27 cellular contexts compared by ENCODE assay signal in the genomic region with DNA sequence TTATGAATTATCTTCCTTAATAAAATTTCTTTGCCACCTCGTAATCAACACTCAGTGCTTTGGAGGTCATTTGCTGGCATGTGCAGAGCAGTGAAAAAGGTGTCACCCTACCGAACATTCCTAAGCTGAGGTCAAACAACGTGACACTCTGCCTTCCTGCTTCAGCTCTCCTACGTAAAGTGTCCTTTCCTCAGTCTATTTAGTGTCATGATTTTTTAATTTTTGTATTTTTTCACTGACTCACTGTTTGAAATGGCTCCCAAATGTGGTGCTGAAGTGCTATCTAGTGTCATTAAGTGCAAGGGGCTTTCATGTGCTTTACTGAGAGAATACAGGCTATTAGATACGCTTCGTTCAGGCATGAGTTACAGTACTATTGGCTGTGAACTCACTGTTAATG.
"Had no signal": no experiment of that assay in that cellular context is flagged by ENCODE, and none has a peak within 500 bp of the region (broad histone marks: within the 10 kb centered on the region; RNA-seq: fewer than 3 reads in every experiment).

No MANE protein-coding gene starts in this region.

- H3K9me3 ChIP-seq: ascending aorta, breast epithelium, colonic mucosa had no signal

- H3K4me1 Mint-ChIP-seq: activated CD4-positive, alpha-beta memory T cell treated with anti-CD3 and anti-CD28 coated beads, Interleukin-2, amount 10 ng/mL, durations not matched to agents 7 days and 5 days had no signal

- H3K4me3 Mint-ChIP-seq: activated CD4-positive, alpha-beta memory T cell treated with anti-CD3 and anti-CD28 coated beads, Interleukin-2, amount 10 ng/mL, durations not matched to agents 7 days and 5 days; activated CD4-positive, alpha-beta T cell treated with anti-CD3 and anti-CD28 coated beads, Interleukin-2, amount 10 ng/mL, durations not matched to agents 7 days and 5 days; activated naive CD4-positive, alpha-beta T cell treated with anti-CD3 and anti-CD28 coated beads, Interleukin-2, amount 10 ng/mL, durations not matched to agents 7 days and 5 days; activated naive CD8-positive, alpha-beta T cell treated with anti-CD3 and anti-CD28 coated beads, Interleukin-2, amount 10 ng/mL, durations not matched to agents 7 days and 5 days; activated T-cell treated with anti-CD3 and anti-CD28 coated beads, Interleukin-2, amount 50 U/mL, for 24 hours; activated T-cell treated with anti-CD3 and anti-CD28 coated beads, Interleukin-2, amount 50 U/mL, for 72 hours; brain; endodermal cell had no signal

- H3K36me3 Mint-ChIP-seq: activated naive CD4-positive, alpha-beta T cell treated with anti-CD3 and anti-CD28 coated beads, Interleukin-2, amount 10 ng/mL, durations not matched to agents 7 days and 5 days; activated naive CD4-positive, alpha-beta T cell treated with anti-CD3 and anti-CD28 coated beads, Interleukin-2, amount 50 U/mL, for 72 hours; activated naive CD8-positive, alpha-beta T cell treated with anti-CD3 and anti-CD28 coated beads, Interleukin-2, amount 10 ng/mL, durations not matched to agents 7 days and 5 days; brain had no signal

- DNase-seq: activated CD4-positive, alpha-beta memory T cell treated with anti-CD3 and anti-CD28 coated beads, Interleukin-2, amount 10 ng/mL, durations not matched to agents 7 days and 5 days; activated CD4-positive, alpha-beta T cell treated with anti-CD3 and anti-CD28 coated beads for 1 hour; activated CD4-positive, alpha-beta T cell treated with anti-CD3 and anti-CD28 coated beads for 4 hours; activated CD4-positive, alpha-beta T cell treated with anti-CD3 and anti-CD28 coated beads, Interleukin-2, amount 10 ng/mL, durations not matched to agents 7 days and 5 days; activated CD4-positive, alpha-beta T cell treated with anti-CD3 and anti-CD28 coated beads, Interleukin-2, amount 50 U/mL, for 4 hours; activated CD8-positive, alpha-beta memory T cell treated with anti-CD3 and anti-CD28 coated beads, Interleukin-2, amount 50 U/mL, for 48 hours; activated gamma-delta T cell; activated naive CD4-positive, alpha-beta T cell; activated naive CD4-positive, alpha-beta T cell treated with anti-CD3 and anti-CD28 coated beads, Interleukin-2, amount 10 ng/mL, durations not matched to agents 7 days and 5 days; activated naive CD8-positive, alpha-beta T cell treated with anti-CD3 and anti-CD28 coated beads, Interleukin-2, amount 10 ng/mL, durations not matched to agents 7 days and 5 days; activated T-cell treated with anti-CD3 and anti-CD28 coated beads for 4 hours; activated T-cell treated with anti-CD3 and anti-CD28 coated beads, Interleukin-2, amount 50 U/mL, for 24 hours; activated T-cell treated with anti-CD3 and anti-CD28 coated beads, Interleukin-2, amount 50 U/mL, for 72 hours; central memory CD4-positive, alpha-beta T cell; cerebellar nuclear complex; colonic mucosa; dorsolateral prefrontal cortex; effector memory CD4-positive, alpha-beta T cell; endodermal cell; foreskin fibroblast; head of caudate nucleus; T-helper 2 cell had no signal

- H3K27me3 Mint-ChIP-seq: activated CD4-positive, alpha-beta memory T cell treated with anti-CD3 and anti-CD28 coated beads, Interleukin-2, amount 10 ng/mL, durations not matched to agents 7 days and 5 days; activated CD4-positive, alpha-beta T cell treated with anti-CD3 and anti-CD28 coated beads, Interleukin-2, amount 10 ng/mL, durations not matched to agents 7 days and 5 days; activated T-cell treated with anti-CD3 and anti-CD28 coated beads, Interleukin-2, amount 50 U/mL, for 24 hours had no signal

- ATAC-seq: activated naive CD4-positive, alpha-beta T cell treated with anti-CD3 and anti-CD28 coated beads, Interleukin-2, amount 50 U/mL, for 72 hours; activated T-cell treated with anti-CD3 and anti-CD28 coated beads, Interleukin-2, amount 50 U/mL, for 72 hours; esophagus mucosa had no signal

- H3K27ac Mint-ChIP-seq: activated CD4-positive, alpha-beta memory T cell treated with anti-CD3 and anti-CD28 coated beads, Interleukin-2, amount 10 ng/mL, durations not matched to agents 7 days and 5 days; activated CD4-positive, alpha-beta T cell treated with anti-CD3 and anti-CD28 coated beads, Interleukin-2, amount 10 ng/mL, durations not matched to agents 7 days and 5 days; activated naive CD4-positive, alpha-beta T cell treated with anti-CD3 and anti-CD28 coated beads, Interleukin-2, amount 10 ng/mL, durations not matched to agents 7 days and 5 days; activated naive CD4-positive, alpha-beta T cell treated with anti-CD3 and anti-CD28 coated beads, Interleukin-2, amount 50 U/mL, for 72 hours; activated naive CD8-positive, alpha-beta T cell treated with anti-CD3 and anti-CD28 coated beads, Interleukin-2, amount 10 ng/mL, durations not matched to agents 7 days and 5 days; activated T-cell treated with anti-CD3 and anti-CD28 coated beads, Interleukin-2, amount 50 U/mL, for 24 hours; activated T-cell treated with anti-CD3 and anti-CD28 coated beads, Interleukin-2, amount 50 U/mL, for 72 hours; brain; endodermal cell had no signal
